8 cellular contexts compared by ENCODE assay signal in the genomic region with DNA sequence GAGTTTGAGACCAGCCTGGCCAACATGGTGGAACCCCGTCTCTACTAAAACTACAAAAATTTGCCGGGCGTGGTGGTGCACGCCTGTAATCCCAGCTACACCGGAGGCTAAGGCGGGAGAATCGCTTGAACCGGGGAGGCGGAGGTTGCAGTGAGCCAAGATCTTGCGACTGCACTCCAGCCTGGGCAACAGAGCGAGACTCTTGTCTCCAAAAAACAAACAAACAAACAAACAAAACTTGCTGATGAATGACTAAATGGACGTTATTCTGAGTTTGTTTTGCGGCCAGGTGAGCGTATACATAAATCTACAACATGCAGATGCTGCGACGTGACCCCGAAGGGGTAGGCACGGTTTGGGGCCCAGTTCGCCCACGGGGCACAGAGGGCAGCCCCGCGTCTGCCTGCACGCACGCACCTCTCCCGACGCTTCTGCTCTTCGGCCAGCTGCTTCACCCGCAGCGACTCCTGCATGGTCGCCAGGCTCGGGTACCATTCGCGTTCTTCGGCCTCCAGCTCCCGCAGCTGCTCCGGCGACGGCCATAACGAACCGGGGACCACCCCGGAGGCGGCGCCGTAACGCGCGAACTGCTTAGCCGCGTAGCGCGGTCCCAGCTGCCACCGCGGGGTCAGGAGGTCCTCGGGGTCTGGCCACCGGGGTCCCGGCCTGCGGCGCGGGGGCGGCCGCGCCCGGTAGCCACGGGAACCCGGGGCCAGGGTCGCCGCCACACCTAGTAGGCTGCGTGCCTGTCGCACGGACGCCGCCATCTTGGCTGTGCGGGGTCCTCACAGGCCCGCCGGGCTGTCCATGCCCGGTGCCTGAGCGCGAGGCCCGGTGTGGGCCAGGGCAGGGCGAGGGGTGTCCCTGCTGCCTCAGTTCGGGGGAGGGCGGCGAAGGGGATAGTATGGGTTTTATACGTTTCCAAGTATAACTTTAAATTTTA. TPM values are rescaled to one million over a fixed set of nuclear protein-coding genes. Genes with fewer than 3 reads are reported as not detected.
DNase-seq lines count a peak whose midpoint lies in the region; ATAC-seq and TF ChIP-seq lines count a peak whose summit lies in the region.

TSS of gene GADD45GIP1 (minus strand) at position 778 of the 943 bp plus-strand sequence. CDS start at position 767, 11 bp downstream.

- no peak for TF ChIP-seq CTCF in epithelial cell of proximal tubule (conservative IDR thresholded peaks at IDR 0.05; ENCODE audit: low read depth, low read length)

- TF ChIP-seq POLR2A in GM18505 (IDR thresholded peaks at IDR 0.05; ENCODE audit: borderline replicate concordance, extremely low read depth, insufficient read depth, insufficient read length): peak; percentile 93

- DNase-seq in A172 (ENCODE audit: low spot score) (peak; percentile 67), OCI-M1 (lab: John Stamatoyannopoulos, UW) (peak; percentile 80), activated T-cell treated with anti-CD3 and anti-CD28 coated beads for 48 hours (ENCODE audit: low read depth) (peak; percentile 86), epithelial cell of proximal tubule (ENCODE audit: low read depth) (no peak), mucosa of gallbladder (ENCODE audit: low spot score) (peak; percentile 69)
- peak; percentile 60 for DNase-seq in stimulated activated CD8-positive, alpha-beta memory T cell treated with anti-CD3 and anti-CD28 coated beads, Interleukin-4, amount 100 ng/mL, for 4 hours (ENCODE audit: low read depth in 2 of 2, low spot score in 1 of 2)

- ATAC-seq in GM18505 (IDR thresholded peaks at IDR 0.05; ENCODE audit: unreplicated experiment) (no peak), HG03565 (IDR thresholded peaks at IDR 0.05; ENCODE audit: unreplicated experiment) (peak; percentile 63)

- peak within 1 kb of the TSS; percentile 86 for H3K4me3 ChIP-seq in epithelial cell of proximal tubule (ENCODE audit: low read depth, low read length)

RNA-seq across cellular contexts. Expression of gene GADD45GIP1, which starts in this region (rescaled TPM):
- total RNA-seq in A172 (2014; rRNA removed; shearing (Covaris generic)): 64.2 and 82.8 TPM in 2 replicates
- total RNA-seq in epithelial cell of proximal tubule: 87.2 and 105 TPM in 2 replicates
- total RNA-seq in mucosa of gallbladder: 17.6 TPM
